In genomic region chr19:940591-941291, GRCh38 we compare ENCODE assay signal across 8 cellular contexts. TPM values are rescaled to one million over a fixed set of nuclear protein-coding genes. Genes with fewer than 3 reads are reported as not detected.
A peak's percentile ranks its signal among the peaks of the same experiment; 100 is the strongest.
DNase-seq lines count a peak whose midpoint lies in the region; ATAC-seq, FAIRE-seq and TF ChIP-seq lines count a peak whose summit lies in the region.

No MANE protein-coding gene starts in this region.

- H3K27ac ChIP-seq in AG04450 (ENCODE audit: low read depth, low read length): peak overlapping the region; percentile 68
- peak overlapping the region; percentile 64 for H3K27ac ChIP-seq in OCI-LY3 (ENCODE audit: low read length)
- no peak overlapping the region for H3K27ac ChIP-seq in foreskin keratinocyte

- H3K9me3 Mint-ChIP-seq in activated T-helper 1 cell treated with anti-CD3 and anti-CD28 coated beads, Interleukin-12 subunit alpha, Interleukin-12 subunit beta, Interleukin-2, Interleukin-4 antibody, amounts not matched to agents 30 ng/mL and 10 ng/mL and 1 ng/mL, durations not matched to agents 14 hours and 24 hours and 36 hours: peaks cover 4% of the 10 kb centered on the region

- H3K36me3 ChIP-seq in OCI-LY3 (replicated peaks; ENCODE audit: low read depth, low read length): peaks cover 58% of the 10 kb centered on the region

- H3K36me3 Mint-ChIP-seq in activated T-helper 1 cell treated with anti-CD3 and anti-CD28 coated beads, Interleukin-12 subunit alpha, Interleukin-12 subunit beta, Interleukin-2, Interleukin-4 antibody, amounts not matched to agents 30 ng/mL and 10 ng/mL and 1 ng/mL, durations not matched to agents 14 hours and 24 hours and 36 hours (ENCODE audit: low read depth): peaks cover 19% of the 10 kb centered on the region

- H3K4me2 ChIP-seq in OCI-LY3 (ENCODE audit: low read length): peak overlapping the region; percentile 87

- CTCF ChIA-PET in AG04450 (lab: Charles Lee): no interaction called here

- no peak overlapping the region for H2AFZ ChIP-seq in OCI-LY3 (ENCODE audit: low read depth, low read length)

- peaks cover 88% of the 10 kb centered on the region for H3K79me2 ChIP-seq in OCI-LY3 (ENCODE audit: low read length)

- no peak overlapping the region for H3K27ac Mint-ChIP-seq in activated T-helper 1 cell treated with anti-CD3 and anti-CD28 coated beads, Interleukin-12 subunit alpha, Interleukin-12 subunit beta, Interleukin-2, Interleukin-4 antibody, amounts not matched to agents 30 ng/mL and 10 ng/mL and 1 ng/mL, durations not matched to agents 14 hours and 24 hours and 36 hours

- FAIRE-seq in GM19239 (lab: Jason Lieb, UNC): peak; percentile 33

- peak overlapping the region; percentile 60 for H3K9ac ChIP-seq in OCI-LY3 (ENCODE audit: low read length)

- H3K27me3 Mint-ChIP-seq in activated T-helper 1 cell treated with anti-CD3 and anti-CD28 coated beads, Interleukin-12 subunit alpha, Interleukin-12 subunit beta, Interleukin-2, Interleukin-4 antibody, amounts not matched to agents 30 ng/mL and 10 ng/mL and 1 ng/mL, durations not matched to agents 14 hours and 24 hours and 36 hours (ENCODE audit: insufficient read depth): peaks cover 4% of the 10 kb centered on the region

- peak overlapping the region; percentile 76 for H3K4me3 Mint-ChIP-seq in activated T-helper 1 cell treated with anti-CD3 and anti-CD28 coated beads, Interleukin-12 subunit alpha, Interleukin-12 subunit beta, Interleukin-2, Interleukin-4 antibody, amounts not matched to agents 30 ng/mL and 10 ng/mL and 1 ng/mL, durations not matched to agents 14 hours and 24 hours and 36 hours

- H3K9me3 ChIP-seq in AG04450 (ENCODE audit: control insufficient read depth, insufficient read depth, low read length) (peaks cover 7% of the 10 kb centered on the region; the same call in 1 of the 2 replicates), OCI-LY3 (ENCODE audit: insufficient read depth, low read length) (peaks cover 3% of the 10 kb centered on the region; the same call in 1 of the 2 replicates)

- peak; percentile 28 for ATAC-seq in foreskin keratinocyte
- ATAC-seq in GM21786 (IDR thresholded peaks at IDR 0.05; ENCODE audit: unreplicated experiment): no peak
- no peak for ATAC-seq in HG02973 (IDR thresholded peaks at IDR 0.05; ENCODE audit: unreplicated experiment)

- TF ChIP-seq CTCF in AG04450 (IDR thresholded peaks at IDR 0.05; ENCODE audit: low read depth, low read length): no peak
- peak; percentile 27; the same call in 1 of the 2 replicates for TF ChIP-seq CTCF in OCI-LY3 (IDR thresholded peaks at IDR 0.05; ENCODE audit: low read depth, low read length)
- TF ChIP-seq CTCF in foreskin keratinocyte (conservative IDR thresholded peaks at IDR 0.05): peak; percentile 23

- peaks cover 19% of the 10 kb centered on the region for H3K4me1 Mint-ChIP-seq in activated T-helper 1 cell treated with anti-CD3 and anti-CD28 coated beads, Interleukin-12 subunit alpha, Interleukin-12 subunit beta, Interleukin-2, Interleukin-4 antibody, amounts not matched to agents 30 ng/mL and 10 ng/mL and 1 ng/mL, durations not matched to agents 14 hours and 24 hours and 36 hours (ENCODE audit: low read depth)

- peaks cover 43% of the 10 kb centered on the region for H3K4me1 ChIP-seq in OCI-LY3 (ENCODE audit: low read length)
- H3K4me1 ChIP-seq in foreskin keratinocyte: peaks cover 6% of the 10 kb centered on the region

- POLR2A ChIA-PET in AG04450 (lab: Yijun Ruan, JAX): no interaction called here

- intact Hi-C loops in activated T-helper 1 cell treated with anti-CD3 and anti-CD28 coated beads, Interleukin-12 subunit alpha, Interleukin-12 subunit beta, Interleukin-2, Interleukin-4 antibody, amounts not matched to agents 30 ng/mL and 10 ng/mL and 1 ng/mL, durations not matched to agents 14 hours and 24 hours and 36 hours (cut with micrococcal nuclease): no loop called here
- intact Hi-C loops in posterior cingulate gyrus (cut with DNase I): no loop called here

- H3K4me3 ChIP-seq in AG04450 (ENCODE audit: low read depth, low read length) (no peak overlapping the region), OCI-LY3 (ENCODE audit: low read length) (peak overlapping the region; percentile 66)

- H3K27me3 ChIP-seq in AG04450 (ENCODE audit: control insufficient read depth, insufficient read depth, low read length): no peaks in the 10 kb centered on the region
- H3K27me3 ChIP-seq in OCI-LY3 (ENCODE audit: low read depth, low read length): no peaks in the 10 kb centered on the region
- no peaks in the 10 kb centered on the region for H3K27me3 ChIP-seq in foreskin keratinocyte

- DNase-seq in AG04450 (ENCODE audit: low read depth, low spot score) (peak; percentile 49), GM19239 (ENCODE audit: insufficient read length, low spot score) (no peak), foreskin keratinocyte (no peak), posterior cingulate gyrus (peak in 9 of 10 donors; percentile 51 to 97 (median 68))
- DNase-seq in activated T-helper 1 cell treated with anti-CD3 and anti-CD28 coated beads, Interleukin-12 subunit alpha, Interleukin-12 subunit beta, Interleukin-2, Interleukin-4 antibody, amounts not matched to agents 30 ng/mL and 10 ng/mL and 1 ng/mL, durations not matched to agents 14 hours and 24 hours and 36 hours (ENCODE audit: low spot score): peak; percentile 25

- peaks cover 50% of the 10 kb centered on the region for H4K20me1 ChIP-seq in OCI-LY3 (ENCODE audit: insufficient read depth, low read length)

RNA-seq across cellular contexts. Expression of gene ARID3A, which starts 14.9 kb away (rescaled TPM):
- polyA plus RNA-seq in AG04450 (2011; rRNA removed) (7.6 and 12.2 TPM in 2 replicates), foreskin keratinocyte (4.8 and 5.0 TPM in 2 replicates)
- 29.7 and 32.4 TPM in 2 replicates for polyA minus RNA-seq in AG04450 (2011; rRNA and poly(A)+ RNA removed)
- total RNA-seq in activated T-helper 1 cell treated with anti-CD3 and anti-CD28 coated beads, Interleukin-12 subunit alpha, Interleukin-12 subunit beta, Interleukin-2, Interleukin-4 antibody, amounts not matched to agents 30 ng/mL and 10 ng/mL and 1 ng/mL, durations not matched to agents 14 hours and 24 hours and 36 hours: 32.5 and 35.0 TPM in 2 replicates
- total RNA-seq in foreskin keratinocyte: 9.0 and 9.4 TPM in 2 replicates

RNA-seq across cellular contexts. Expression of gene KISS1R, which starts 23.6 kb away (rescaled TPM):
- polyA plus RNA-seq in AG04450 (2011; rRNA removed): not detected in 2 replicates
- polyA minus RNA-seq in AG04450 (2011; rRNA and poly(A)+ RNA removed): not detected in 2 replicates
- 6.8 and 8.9 TPM in 2 replicates for total RNA-seq in activated T-helper 1 cell treated with anti-CD3 and anti-CD28 coated beads, Interleukin-12 subunit alpha, Interleukin-12 subunit beta, Interleukin-2, Interleukin-4 antibody, amounts not matched to agents 30 ng/mL and 10 ng/mL and 1 ng/mL, durations not matched to agents 14 hours and 24 hours and 36 hours
- not detected in 2 replicates for total RNA-seq in foreskin keratinocyte
- polyA plus RNA-seq in foreskin keratinocyte: not detected in 2 replicates

RNA-seq across cellular contexts. Expression of gene R3HDM4, which starts 27.7 kb away (rescaled TPM):
- polyA plus RNA-seq in AG04450 (2011; rRNA removed): 24.0 and 30.9 TPM in 2 replicates
- 16.4 and 20.4 TPM in 2 replicates for polyA minus RNA-seq in AG04450 (2011; rRNA and poly(A)+ RNA removed)
- total RNA-seq in activated T-helper 1 cell treated with anti-CD3 and anti-CD28 coated beads, Interleukin-12 subunit alpha, Interleukin-12 subunit beta, Interleukin-2, Interleukin-4 antibody, amounts not matched to agents 30 ng/mL and 10 ng/mL and 1 ng/mL, durations not matched to agents 14 hours and 24 hours and 36 hours: 94.3 and 96.4 TPM in 2 replicates
- total RNA-seq in foreskin keratinocyte: 48.8 and 55.4 TPM in 2 replicates
- 63.7 and 68.1 TPM in 2 replicates for polyA plus RNA-seq in foreskin keratinocyte

RNA-seq across cellular contexts. Expression of gene WDR18, which starts 43.4 kb away (rescaled TPM):
- 24.5 and 36.3 TPM in 2 replicates for polyA plus RNA-seq in AG04450 (2011; rRNA removed)
- 31.8 and 39.9 TPM in 2 replicates for polyA minus RNA-seq in AG04450 (2011; rRNA and poly(A)+ RNA removed)
- total RNA-seq in activated T-helper 1 cell treated with anti-CD3 and anti-CD28 coated beads, Interleukin-12 subunit alpha, Interleukin-12 subunit beta, Interleukin-2, Interleukin-4 antibody, amounts not matched to agents 30 ng/mL and 10 ng/mL and 1 ng/mL, durations not matched to agents 14 hours and 24 hours and 36 hours: 105 and 108 TPM in 2 replicates
- 75.2 and 75.8 TPM in 2 replicates for total RNA-seq in foreskin keratinocyte
- 73.9 and 88.5 TPM in 2 replicates for polyA plus RNA-seq in foreskin keratinocyte

RNA-seq across cellular contexts. Expression of gene RNU6-9, which starts 47.5 kb away (rescaled TPM):
- polyA plus RNA-seq in AG04450 (2011; rRNA removed) (not detected in 2 replicates), foreskin keratinocyte (not detected in 2 replicates)
- polyA minus RNA-seq in AG04450 (2011; rRNA and poly(A)+ RNA removed): under 0.01 TPM in 1 of 2 replicates, not detected in the other
- total RNA-seq in activated T-helper 1 cell treated with anti-CD3 and anti-CD28 coated beads, Interleukin-12 subunit alpha, Interleukin-12 subunit beta, Interleukin-2, Interleukin-4 antibody, amounts not matched to agents 30 ng/mL and 10 ng/mL and 1 ng/mL, durations not matched to agents 14 hours and 24 hours and 36 hours: not detected in 2 replicates
- not detected in 2 replicates for total RNA-seq in foreskin keratinocyte

Comparison
In these comparisons a context has a peak if more than half of its experiments do, and no peak if none do; other contexts are left out.
1. DNase-seq: peak in AG04450 (single experiment), activated T-helper 1 cell treated with anti-CD3 and anti-CD28 coated beads, Interleukin-12 subunit alpha, Interleukin-12 subunit beta, Interleukin-2, Interleukin-4 antibody, amounts not matched to agents 30 ng/mL and 10 ng/mL and 1 ng/mL, durations not matched to agents 14 hours and 24 hours and 36 hours (single experiment) and posterior cingulate gyrus (9 of 10); none in GM19239 (single experiment) and foreskin keratinocyte (0 of 2).